Comparison of ENCODE assay signal across 9 cellular contexts in the genomic region with DNA sequence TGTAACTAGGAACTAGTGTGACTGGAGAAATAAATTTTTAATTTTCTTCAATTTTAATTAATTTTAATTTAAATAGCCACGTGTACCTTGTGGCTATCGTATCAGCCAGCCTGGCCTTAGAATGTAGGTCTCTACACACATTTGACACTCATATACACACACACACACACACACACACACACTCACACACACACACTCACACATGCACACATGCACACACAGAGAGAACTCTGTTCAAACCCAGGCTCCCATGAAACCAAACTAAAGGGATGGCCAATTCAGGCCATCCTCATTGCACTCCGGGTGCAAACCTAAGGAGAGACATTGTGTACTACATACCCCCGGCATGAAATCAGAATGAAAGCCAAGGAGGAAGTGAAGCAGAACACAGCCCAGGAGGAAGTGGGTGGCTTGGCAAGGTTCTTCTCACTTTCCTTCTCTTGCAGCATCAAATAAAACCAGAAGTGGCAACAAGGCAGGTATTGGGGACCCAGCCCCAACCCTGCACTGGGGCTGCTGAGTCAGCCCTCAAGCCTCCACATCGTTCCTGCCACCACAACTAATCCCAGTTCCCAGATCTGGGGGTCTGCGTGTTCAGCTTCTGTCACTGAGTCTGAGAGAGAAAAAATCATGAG. TPM values are rescaled to one million over a fixed set of nuclear protein-coding genes. Genes with fewer than 3 reads are reported as not detected.
DNase-seq lines count a peak whose midpoint lies in the region; ATAC-seq, FAIRE-seq and TF ChIP-seq lines count a peak whose summit lies in the region.
"Had no signal": no experiment of that assay in that cellular context is flagged by ENCODE, and none has a peak within 500 bp of the region (broad histone marks: within the 10 kb centered on the region; RNA-seq: fewer than 3 reads in every experiment).

No MANE protein-coding gene starts in this region.

- H3K27ac ChIP-seq in spleen: peak overlapping the region in 7 of 8 donors; percentile 65 to 91 (median 78)
- H3K27ac ChIP-seq: thoracic aorta had no signal

- peaks cover 25% of the 10 kb centered on the region for H3K4me1 Mint-ChIP-seq in activated naive CD4-positive, alpha-beta T cell treated with anti-CD3 and anti-CD28 coated beads, Interleukin-2, amount 10 ng/mL, durations not matched to agents 7 days and 5 days

- peak; percentile 58 for DNase-seq in GM12865 (ENCODE audit: low read depth)
- DNase-seq in KBM-7: peak; percentile 82
- peak; percentile 64 for DNase-seq in activated naive CD4-positive, alpha-beta T cell treated with anti-CD3 and anti-CD28 coated beads, Interleukin-2, amount 10 ng/mL, durations not matched to agents 7 days and 5 days
- peak; percentile 88 for DNase-seq in spleen
- no peak for DNase-seq in DMS53 treated with DMSO at 0.1 percent for 48 hours (lab: John Stamatoyannopoulos, UW; ENCODE audit: unreplicated experiment)
- no peak for DNase-seq in D721Med (ENCODE audit: insufficient read length, low spot score)

- ATAC-seq in GM21515 (IDR thresholded peaks at IDR 0.05; ENCODE audit: unreplicated experiment): peak; percentile 85
- no peak for ATAC-seq in HG03025 (IDR thresholded peaks at IDR 0.05; ENCODE audit: low FRiP score, unreplicated experiment)

- in situ Hi-C loops in KBM-7 (cut with MboI; ENCODE audit: low pct_unique_long_range_greater_than_20kb, low sequenced_read_pairs): no loop called here

- WGBS in spleen, 5 donors: 27 to 46% (median 36%) methylated on average over 6 of the region's 6 CpGs

- no peak for FAIRE-seq in D721Med (lab: Jason Lieb, UNC)

- no peak for TF ChIP-seq CTCF in GM12865 (IDR thresholded peaks at IDR 0.05; ENCODE audit: insufficient read depth, low read depth, low read length, missing control alignments)
- TF ChIP-seq CTCF in spleen (IDR thresholded peaks at IDR 0.05 in 8 of 11, conservative IDR thresholded peaks at IDR 0.05 in 3 of 11): no peak
- no peak for TF ChIP-seq CTCF in D721Med (IDR thresholded peaks at IDR 0.05; ENCODE audit: insufficient read depth, missing control alignments)

- no peak for TF ChIP-seq POLR2A in spleen (IDR thresholded peaks at IDR 0.05)

- H3K27me3 Mint-ChIP-seq in activated naive CD4-positive, alpha-beta T cell treated with anti-CD3 and anti-CD28 coated beads, Interleukin-2, amount 10 ng/mL, durations not matched to agents 7 days and 5 days: peaks cover 14% of the 10 kb centered on the region

- intact Hi-C loops in spleen (cut with DNase I; ENCODE audit: low total_unique reads): no loop called here

- H3K4me1 ChIP-seq in spleen: peaks cover 3 to 35% (median 29%) of the 10 kb centered on the region in 6 donors

- no peaks in the 10 kb centered on the region for H3K36me3 Mint-ChIP-seq in activated naive CD4-positive, alpha-beta T cell treated with anti-CD3 and anti-CD28 coated beads, Interleukin-2, amount 10 ng/mL, durations not matched to agents 7 days and 5 days

- no peaks in the 10 kb centered on the region for H3K36me3 ChIP-seq in spleen
- H3K36me3 ChIP-seq: thoracic aorta had no signal

- H3K4me3 Mint-ChIP-seq in activated naive CD4-positive, alpha-beta T cell treated with anti-CD3 and anti-CD28 coated beads, Interleukin-2, amount 10 ng/mL, durations not matched to agents 7 days and 5 days: peak overlapping the region; percentile 42

- H3K9me3 Mint-ChIP-seq in activated naive CD4-positive, alpha-beta T cell treated with anti-CD3 and anti-CD28 coated beads, Interleukin-2, amount 10 ng/mL, durations not matched to agents 7 days and 5 days: no peaks in the 10 kb centered on the region

- CTCF ChIA-PET in activated naive CD4-positive, alpha-beta T cell treated with anti-CD3 and anti-CD28 coated beads, Interleukin-2, amount 10 ng/mL, durations not matched to agents 7 days and 5 days (lab: Charles Lee): interaction anchor here (0.8 to 1.5 kb wide), 3 partner anchors 23 to 159 kb away, joined by 3 to 4 read pairs (median 3); a partner anchor contains a TSS

- H3K27ac Mint-ChIP-seq in activated naive CD4-positive, alpha-beta T cell treated with anti-CD3 and anti-CD28 coated beads, Interleukin-2, amount 10 ng/mL, durations not matched to agents 7 days and 5 days: peak overlapping the region; percentile 86

- H3K4me3 ChIP-seq in GM12865 (ENCODE audit: low read depth, low read length) (no peak overlapping the region), spleen (peak overlapping the region in 1 of 8 donors; percentile 40)
- H3K4me3 ChIP-seq: thoracic aorta had no signal

- no peaks in the 10 kb centered on the region for H3K9me3 ChIP-seq in spleen
- H3K9me3 ChIP-seq: thoracic aorta had no signal

- H3K27me3 ChIP-seq in spleen (replicated peaks in 1 of 7): no peaks in the 10 kb centered on the region

RNA-seq across cellular contexts. Expression of a gene that starts 26.2 kb away (rescaled TPM):
- total RNA-seq in spleen: 100 to 1,000 TPM in 2 of 7 donors, 10 to 100 TPM in 5; 42.4 to 115 (median 47.8) TPM
- polyA plus RNA-seq in spleen: 10 to 100 TPM; 26.8 to 34.3 (median 30.4) TPM

Comparison
In these comparisons a context has a peak if more than half of its experiments do, and no peak if none do; other contexts are left out.
1. DNase-seq: peak in GM12865 (single experiment), KBM-7 (single experiment), activated naive CD4-positive, alpha-beta T cell treated with anti-CD3 and anti-CD28 coated beads, Interleukin-2, amount 10 ng/mL, durations not matched to agents 7 days and 5 days (single experiment) and spleen (single experiment); none in DMS53 treated with DMSO at 0.1 percent for 48 hours (single experiment) and D721Med (single experiment).